Comparison of ENCODE assay signal across 8 cellular contexts in genomic region chr1:159923203-159924024, GRCh38. TPM values are rescaled to one million over a fixed set of nuclear protein-coding genes. Genes with fewer than 3 reads are reported as not detected.
DNase-seq lines count a peak whose midpoint lies in the region; TF ChIP-seq lines count a peak whose summit lies in the region.

No MANE protein-coding gene starts in this region.

- H3K27ac ChIP-seq in iPS-18a (ENCODE audit: low read length) (no peak overlapping the region), spleen (peak overlapping the region; percentile 85 to 97 (median 95))

- no peak for TF ChIP-seq CTCF in spleen (IDR thresholded peaks at IDR 0.05 in 8 of 11, conservative IDR thresholded peaks at IDR 0.05 in 3 of 11)

- intact Hi-C loops in spleen (cut with DNase I; ENCODE audit: low total_unique reads), result no loop called here

- H3K27me3 ChIP-seq in iPS-18a (ENCODE audit: control insufficient read depth, insufficient read depth, low read length) (peaks cover 18% of the 10 kb centered on the region), spleen (replicated peaks in 1 of 7) (no peaks in the 10 kb centered on the region)

- WGBS in spleen, 5 donors, result 0 to 2% (median 1%) methylated on average over 20 of the region's 20 CpGs

- H3K9me3 ChIP-seq in iPS-18a (ENCODE audit: control insufficient read depth, low read depth, low read length) (no peaks in the 10 kb centered on the region), spleen (no peaks in the 10 kb centered on the region)

- peak overlapping the region; percentile 78 for H3K4me3 ChIP-seq in iPS-18a (ENCODE audit: low read length)
- H3K4me3 ChIP-seq in spleen, result peak overlapping the region; percentile 76 to 100 (median 94)

- DNase-seq in ELR (ENCODE audit: low read depth) (peak; percentile 83), H4 (ENCODE audit: low spot score) (peak; percentile 88), LHCN-M2 (ENCODE audit: low read depth) (peak; percentile 80), T-helper 1 cell (peak; percentile 81 to 93 (median 88)), amniotic epithelial cell (ENCODE audit: low read depth) (peak; percentile 80), spleen (peak; percentile 94), midbrain (lab: John Stamatoyannopoulos, UW) (no peak)

- peak overlapping the region; percentile 43 for H3K9ac ChIP-seq in iPS-18a (ENCODE audit: low read length)

- H3K36me3 ChIP-seq in iPS-18a (ENCODE audit: control insufficient read depth, low read depth, low read length) (peaks cover 29% of the 10 kb centered on the region), spleen (peaks cover 7 to 29% (median 24%) of the 10 kb centered on the region in 6 donors)

- H3K4me1 ChIP-seq in iPS-18a (ENCODE audit: control insufficient read depth, low read depth, low read length) (peaks cover 12% of the 10 kb centered on the region), spleen (peaks cover 37 to 90% (median 62%) of the 10 kb centered on the region in 6 donors)

- peak in 1 of 3 donors; percentile 87 for TF ChIP-seq POLR2A in spleen (IDR thresholded peaks at IDR 0.05)

RNA-seq across cellular contexts. Expression of gene TAGLN2, which starts 1.9 kb away (rescaled TPM):
- total RNA-seq in H4 (2014; rRNA removed; shearing (Covaris generic)), result 444 and 497 TPM in 2 replicates
- 294 and 366 TPM in 2 replicates for total RNA-seq in LHCN-M2 (2014; rRNA removed)
- polyA plus RNA-seq in LHCN-M2 (2012), result 732 TPM
- total RNA-seq in spleen, result 100 to 1,000 TPM; 341 to 505 (median 407) TPM
- 100 to 1,000 TPM; 351 to 525 (median 475) TPM for polyA plus RNA-seq in spleen

RNA-seq across cellular contexts. Expression of gene IGSF9, which starts 22.0 kb away (rescaled TPM):
- 0.47 and 0.52 TPM in 2 replicates for total RNA-seq in H4 (2014; rRNA removed; shearing (Covaris generic))
- total RNA-seq in LHCN-M2 (2014; rRNA removed) (not detected in 2 replicates), spleen (1 to 10 TPM in 4 of 7 donors, under 1 TPM in 3; 0.64 to 2.1 (median 1.1) TPM)
- not detected for polyA plus RNA-seq in LHCN-M2 (2012)
- under 1 TPM; 0.12 to 0.80 (median 0.46) TPM for polyA plus RNA-seq in spleen

RNA-seq across cellular contexts. Expression of gene CFAP45, which starts 23.4 kb away (rescaled TPM):
- total RNA-seq in H4 (2014; rRNA removed; shearing (Covaris generic)), result 0.21 and 0.62 TPM in 2 replicates
- total RNA-seq in LHCN-M2 (2014; rRNA removed) (0.34 and 1.2 TPM in 2 replicates), spleen (1 to 10 TPM; 1.1 to 3.0 (median 2.0) TPM)
- polyA plus RNA-seq in LHCN-M2 (2012), result 0.29 TPM
- polyA plus RNA-seq in spleen, result 1 to 10 TPM in 2 of 3 donors, under 1 TPM in 1; 0.58 to 2.8 (median 1.2) TPM

RNA-seq across cellular contexts. Expression of gene SLAMF9, which starts 30.6 kb away (rescaled TPM):
- total RNA-seq in H4 (2014; rRNA removed; shearing (Covaris generic)), result 2.2 TPM in 1 of 2 replicates, not detected in the other
- total RNA-seq in LHCN-M2 (2014; rRNA removed) (not detected in 2 replicates), spleen (1 to 10 TPM in 1 of 7 donors, under 1 TPM in 2, not detected in 4; 0.67 to 1.3 (median 0.89) TPM)
- polyA plus RNA-seq in LHCN-M2 (2012), result 0.10 TPM
- under 1 TPM; 0.14 to 0.26 (median 0.22) TPM for polyA plus RNA-seq in spleen
